13 cellular contexts compared by ENCODE assay signal in the genomic region with DNA sequence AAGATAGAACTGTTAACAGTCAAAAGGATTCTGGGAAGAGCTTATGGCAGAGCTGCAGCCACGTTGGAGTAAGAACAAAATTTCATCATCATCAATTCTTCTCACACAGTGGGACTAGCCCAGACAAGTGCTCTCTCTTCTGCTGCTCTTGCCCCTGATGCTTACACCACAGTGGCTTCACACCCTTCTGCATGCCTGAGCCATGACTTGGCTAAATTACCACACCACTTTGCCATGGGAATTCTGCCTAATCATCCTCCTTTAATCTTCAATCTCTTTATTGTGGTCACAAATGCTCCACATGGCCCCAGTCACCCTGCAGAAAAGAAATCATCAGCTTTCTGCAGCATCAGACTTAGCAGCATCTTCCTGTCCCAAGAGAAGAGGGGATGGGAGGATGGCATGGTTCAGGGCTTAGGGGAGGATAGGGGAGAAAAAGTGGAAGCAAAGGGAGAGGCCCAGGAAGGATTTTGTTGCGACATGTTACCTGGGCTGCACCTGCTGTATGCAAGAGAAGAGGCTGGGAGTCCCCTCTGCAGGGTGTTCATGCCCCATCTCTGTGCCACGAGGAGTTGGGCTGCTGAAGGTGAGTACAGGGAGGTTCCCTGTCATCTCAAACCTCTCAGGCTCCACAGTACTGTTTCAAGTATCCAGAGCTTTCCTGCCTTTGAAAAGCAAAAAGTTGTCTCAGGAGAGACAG. TPM values are rescaled to one million over a fixed set of nuclear protein-coding genes. Genes with fewer than 3 reads are reported as not detected.
A peak's percentile ranks its signal among the peaks of the same experiment; 100 is the strongest.
DNase-seq lines count a peak whose midpoint lies in the region; ATAC-seq and TF ChIP-seq lines count a peak whose summit lies in the region.
"Had no signal": no experiment of that assay in that cellular context is flagged by ENCODE, and none has a peak within 500 bp of the region (broad histone marks: within the 10 kb centered on the region; RNA-seq: fewer than 3 reads in every experiment).

No MANE protein-coding gene starts in this region.

- peak overlapping the region; percentile 86 for H2AK5ac ChIP-seq in mesenchymal stem cell (ENCODE audit: low read length, severe bottlenecking)

- H3K9me2 ChIP-seq in Loucy (replicated peaks; ENCODE audit: low read depth, low read length): no peaks in the 10 kb centered on the region

- no peaks in the 10 kb centered on the region for H3K27me3 Mint-ChIP-seq in MCF 10A (ENCODE audit: insufficient read depth, unreplicated experiment)

- CTCF ChIA-PET in MCF 10A (lab: Yijun Ruan, JAX): interaction anchor here (0.7 to 17.5 kb wide), 14 partner anchors 9 to 291 kb away, joined by 3 to 351 read pairs (median 4); no protein-coding TSS in a partner anchor

- no peak overlapping the region for H2BK12ac ChIP-seq in mesenchymal stem cell (ENCODE audit: low read length in 2 of 2)

- no peaks in the 10 kb centered on the region for H4K20me1 ChIP-seq in Loucy (ENCODE audit: insufficient read depth, low read length, poor library complexity, severe bottlenecking)

- H3K27ac ChIP-seq in mesenchymal stem cell (ENCODE audit: low read length, poor library complexity, severe bottlenecking): peak overlapping the region; percentile 87
- H3K27ac ChIP-seq: dorsolateral prefrontal cortex, SK-N-MC had no signal

- TF ChIP-seq CTCF in Loucy (conservative IDR thresholded peaks at IDR 0.05; ENCODE audit: low read length) (no peak), MCF 10A (IDR thresholded peaks at IDR 0.05; ENCODE audit: unreplicated experiment) (no peak)

- 23% methylated on average over 3 of the region's 3 CpGs for WGBS in mesenchymal stem cell

- H3K9me3 ChIP-seq in Loucy (ENCODE audit: insufficient read depth, low read depth, low read length) (no peaks in the 10 kb centered on the region), mesenchymal stem cell (ENCODE audit: control insufficient read depth, low read length) (no peaks in the 10 kb centered on the region)

- intact Hi-C loops in MCF 10A (cut with micrococcal nuclease): loop anchor here (1.0 kb wide), 1 partner anchor 15 kb away; no protein-coding TSS in a partner anchor

- H3K27me3 ChIP-seq in Loucy (ENCODE audit: insufficient read depth, low read length, poor library complexity, severe bottlenecking) (no peaks in the 10 kb centered on the region), mesenchymal stem cell (ENCODE audit: control insufficient read depth in 1 of 2, insufficient read depth in 1 of 2, low read length in 2 of 2) (peaks cover 15 to 34% of the 10 kb centered on the region in 2 experiments)

- peaks cover 70% of the 10 kb centered on the region for H3K4me1 Mint-ChIP-seq in MCF 10A (ENCODE audit: insufficient read depth, unreplicated experiment)

- H3F3A ChIP-seq in Loucy (ENCODE audit: low read depth): no peaks in the 10 kb centered on the region

- DNase-seq in COLO829 (ENCODE audit: low spot score): peak; percentile 27
- peak; percentile 100 for DNase-seq in MCF 10A (ENCODE audit: unreplicated experiment)
- DNase-seq in mesenchymal stem cell: peak; percentile 30
- no peak for DNase-seq in NCI-H1105 treated with DMSO at 0.1 percent for 48 hours (lab: John Stamatoyannopoulos, UW)
- DNase-seq in activated CD4-positive, alpha-beta T cell treated with anti-CD3 and anti-CD28 coated beads, Interleukin-2, amount 50 U/mL, for 1 hour: no peak
- DNase-seq: dorsolateral prefrontal cortex, NCI-H1694, small intestine had no signal

- no peaks in the 10 kb centered on the region for H3K79me2 ChIP-seq in Loucy (ENCODE audit: insufficient read depth, low read length)

- H3K36me3 ChIP-seq in Loucy (ENCODE audit: insufficient read depth, low read length): no peaks in the 10 kb centered on the region
- no peaks in the 10 kb centered on the region for H3K36me3 ChIP-seq in mesenchymal stem cell (ENCODE audit: control insufficient read depth in 1 of 2, insufficient read depth in 2 of 2, low read depth in 1 of 2, low read length in 2 of 2)

- H3K9me3 Mint-ChIP-seq in MCF 10A (ENCODE audit: unreplicated experiment): no peaks in the 10 kb centered on the region

- no peak overlapping the region for H4K8ac ChIP-seq in mesenchymal stem cell (ENCODE audit: low read length)

- H3K4me1 ChIP-seq in Loucy (ENCODE audit: insufficient read depth, low read length, poor library complexity, severe bottlenecking): peaks cover 38% of the 10 kb centered on the region
- peaks cover 10% of the 10 kb centered on the region for H3K4me1 ChIP-seq in mesenchymal stem cell (ENCODE audit: control insufficient read depth, insufficient read depth, low read depth, low read length)

- H3K79me1 ChIP-seq in mesenchymal stem cell (replicated peaks; ENCODE audit: low read length, poor library complexity, severe bottlenecking): no peaks in the 10 kb centered on the region

- BruUV-seq in MCF 10A (replicated peaks; lab: Mats Ljungman, UMichigan): no TSS peak

- H3K4ac ChIP-seq in mesenchymal stem cell (ENCODE audit: low read depth in 1 of 2, low read length in 2 of 2): no peak overlapping the region

- H3K9ac ChIP-seq in Loucy (ENCODE audit: low read depth, low read length, poor library complexity, severe bottlenecking): peak overlapping the region; percentile 46
- H3K9ac ChIP-seq in mesenchymal stem cell (ENCODE audit: low read length): peak overlapping the region; percentile 34

- peak overlapping the region; percentile 49 for H3K4me3 Mint-ChIP-seq in MCF 10A (ENCODE audit: unreplicated experiment)

- H3K4me2 ChIP-seq in Loucy (ENCODE audit: low read depth, low read length, poor library complexity, severe bottlenecking) (peak overlapping the region; percentile 8), mesenchymal stem cell (ENCODE audit: low read length, poor library complexity, severe bottlenecking) (peak overlapping the region; percentile 32)

- H2BK120ac ChIP-seq in mesenchymal stem cell (ENCODE audit: low read depth, low read length): no peak overlapping the region

- H3K36me3 Mint-ChIP-seq in MCF 10A (ENCODE audit: insufficient read depth, unreplicated experiment): peaks cover 13% of the 10 kb centered on the region

- H3K18ac ChIP-seq in mesenchymal stem cell (ENCODE audit: low read depth in 1 of 2, low read length in 2 of 2): no peak overlapping the region

- H3K4me3 ChIP-seq in Loucy (ENCODE audit: low read length, poor library complexity, severe bottlenecking) (no peak overlapping the region), mesenchymal stem cell (ENCODE audit: insufficient read depth in 1 of 2, low read depth in 1 of 2, low read length in 2 of 2) (no peak overlapping the region)
- H3K4me3 ChIP-seq: dorsolateral prefrontal cortex, SK-N-MC had no signal

- H2AFZ ChIP-seq in Loucy (ENCODE audit: low read length) (no peak overlapping the region), mesenchymal stem cell (ENCODE audit: low read depth, low read length) (no peak overlapping the region)

- no peak overlapping the region for H4K91ac ChIP-seq in mesenchymal stem cell (ENCODE audit: low read length)

- no peak for ATAC-seq in HG03045 (IDR thresholded peaks at IDR 0.05; ENCODE audit: unreplicated experiment)
- ATAC-seq in GM21367 (IDR thresholded peaks at IDR 0.05; ENCODE audit: unreplicated experiment): no peak

- H2BK15ac ChIP-seq in mesenchymal stem cell (ENCODE audit: low read depth, poor library complexity, severe bottlenecking): no peak overlapping the region

- no peak overlapping the region for H3K14ac ChIP-seq in mesenchymal stem cell (ENCODE audit: low read length in 2 of 2)

- H3K23ac ChIP-seq in mesenchymal stem cell (ENCODE audit: low read length in 2 of 2): no peak overlapping the region

- POLR2A ChIA-PET in MCF 10A (lab: Yijun Ruan, JAX): interaction anchor here (0.6 to 16.3 kb wide), 30 partner anchors 13 to 290 kb away, joined by 3 to 503 read pairs (median 5); a partner anchor contains a TSS

- peak overlapping the region; percentile 99 for H3K27ac Mint-ChIP-seq in MCF 10A (ENCODE audit: low read depth, unreplicated experiment)

- H2BK5ac ChIP-seq in mesenchymal stem cell (ENCODE audit: low read depth, low read length, poor library complexity, severe bottlenecking): peak overlapping the region; percentile 92

RNA-seq across cellular contexts. Expression of a gene that starts 9.0 kb away (rescaled TPM):
- total RNA-seq in MCF 10A (2022): not detected in 2 replicates
- not detected for polyA plus RNA-seq in mesenchymal stem cell (2013, experiment 1 of 2)
- not detected for polyA plus RNA-seq in mesenchymal stem cell (2013, experiment 2 of 2)
- total RNA-seq: dorsolateral prefrontal cortex, G401 had no signal
- polyA plus RNA-seq: small intestine had no signal

RNA-seq across cellular contexts. Expression of a gene that starts 52.7 kb away (rescaled TPM):
- total RNA-seq in MCF 10A (2022): 0.12 and 0.22 TPM in 2 replicates
- not detected for polyA plus RNA-seq in mesenchymal stem cell (2013, experiment 1 of 2)
- polyA plus RNA-seq in mesenchymal stem cell (2013, experiment 2 of 2): not detected
- total RNA-seq: G401 had no signal

RNA-seq across cellular contexts. Expression of a gene that starts 56.0 kb away (rescaled TPM):
- not detected in 2 replicates for total RNA-seq in MCF 10A (2022)
- polyA plus RNA-seq in mesenchymal stem cell (2013, experiment 1 of 2): not detected
- polyA plus RNA-seq in mesenchymal stem cell (2013, experiment 2 of 2): not detected
- total RNA-seq: G401 had no signal

Comparison
In these comparisons a context has a peak if more than half of its experiments do, and no peak if none do; other contexts are left out.
1. DNase-seq: peak in COLO829 (single experiment), MCF 10A (single experiment) and mesenchymal stem cell (single experiment); none in NCI-H1105 treated with DMSO at 0.1 percent for 48 hours (single experiment) and activated CD4-positive, alpha-beta T cell treated with anti-CD3 and anti-CD28 coated beads, Interleukin-2, amount 50 U/mL, for 1 hour (single experiment).